ENCODE assay signal across 8 cellular contexts in the genomic region with DNA sequence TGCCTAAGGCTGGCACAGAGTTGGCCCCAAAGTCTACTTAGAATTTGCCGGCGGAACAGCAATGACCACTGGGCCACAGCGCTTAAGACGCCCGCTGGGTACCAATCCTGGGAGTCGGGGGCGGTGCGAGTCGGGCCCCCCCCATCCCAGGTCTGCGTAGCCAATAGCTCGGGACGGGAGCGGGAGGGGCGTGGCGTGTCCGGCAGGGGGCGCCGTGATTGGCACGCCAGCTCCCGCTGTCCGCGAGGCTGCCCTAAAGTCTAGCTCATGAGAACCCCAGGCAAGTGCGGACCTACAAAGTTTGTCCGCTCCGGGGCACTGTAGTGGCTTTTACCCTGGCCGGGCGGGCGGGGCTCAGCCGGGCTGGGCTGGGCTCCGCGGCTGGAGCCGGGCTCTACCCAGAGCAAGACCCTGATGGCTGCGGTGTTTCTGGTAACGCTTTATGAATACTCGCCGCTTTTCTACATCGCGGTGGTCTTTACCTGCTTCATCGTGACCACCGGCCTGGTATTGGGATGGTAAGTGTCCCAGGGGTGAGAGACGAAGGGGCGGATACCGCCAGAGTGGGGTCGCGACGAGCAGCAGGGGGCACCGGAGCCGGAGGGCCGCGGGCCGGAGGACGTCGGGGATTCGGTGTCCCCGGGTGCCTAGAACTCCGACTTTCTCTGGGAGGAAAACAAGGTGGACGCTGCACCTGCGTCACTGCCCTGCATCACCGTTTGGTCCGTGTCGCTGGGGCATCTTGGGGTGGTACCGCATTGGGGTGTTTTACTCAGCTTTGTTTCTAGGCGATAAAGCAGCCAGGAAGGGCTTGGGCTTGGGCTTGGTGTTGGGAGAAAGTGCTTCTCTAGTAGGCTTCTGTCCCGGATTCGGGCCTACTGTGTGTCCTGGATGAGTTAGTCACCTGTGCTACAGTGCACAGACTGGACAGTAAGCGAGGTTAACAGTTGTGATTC. TPM values are rescaled to one million over a fixed set of nuclear protein-coding genes. Genes with fewer than 3 reads are reported as not detected.
A peak's percentile ranks its signal among the peaks of the same experiment; 100 is the strongest.
DNase-seq lines count a peak whose midpoint lies in the region; ATAC-seq and TF ChIP-seq lines count a peak whose summit lies in the region.

A gene with protein sequence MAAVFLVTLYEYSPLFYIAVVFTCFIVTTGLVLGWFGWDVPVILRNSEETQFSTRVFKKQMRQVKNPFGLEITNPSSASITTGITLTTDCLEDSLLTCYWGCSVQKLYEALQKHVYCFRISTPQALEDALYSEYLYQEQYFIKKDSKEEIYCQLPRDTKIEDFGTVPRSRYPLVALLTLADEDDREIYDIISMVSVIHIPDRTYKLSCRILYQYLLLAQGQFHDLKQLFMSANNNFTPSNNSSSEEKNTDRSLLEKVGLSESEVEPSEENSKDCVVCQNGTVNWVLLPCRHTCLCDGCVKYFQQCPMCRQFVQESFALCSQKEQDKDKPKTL (plus strand): TSS at position 361 of the 956 bp plus-strand sequence. CDS start 54 bp downstream, at position 415.

- no peaks in the 10 kb centered on the region for H3K36me3 ChIP-seq in right atrium auricular region
- H3K36me3 ChIP-seq in vagina: no peaks in the 10 kb centered on the region

- DNase-seq in NCI-H187 treated with DMSO at 0.1 percent for 48 hours (lab: John Stamatoyannopoulos, UW) (peak; percentile 89), anterior cingulate cortex (lab: John Stamatoyannopoulos, UW) (peak; percentile 64 to 100 (median 98)), right atrium auricular region (ENCODE audit: low spot score) (peak; percentile 98), putamen (ENCODE audit: low spot score) (peak; percentile 98), vagina (ENCODE audit: extremely low spot score in 2 of 2) (peak; percentile 97)

- intact Hi-C loops in T-helper 2 cell treated with Interferon-gamma antibody and Interleukin-4, amounts not matched to agents 100 ng/mL and 5 ng/mL, for 36 hours (cut with micrococcal nuclease): loop anchor here (1.0 kb wide), 5 partner anchors 22 to 392 kb away; partner anchors contain the start of genes CNIH1, GCH1 and GMFB
- intact Hi-C loops in vagina (cut with DNase I): no loop called here

- H3K4me1 ChIP-seq in right atrium auricular region (peaks cover 0 to 32% of the 10 kb centered on the region in 2 donors), vagina (peaks cover 34% of the 10 kb centered on the region)

- TF ChIP-seq CTCF in right atrium auricular region (IDR thresholded peaks at IDR 0.05) (peak; percentile 73 to 86), vagina (IDR thresholded peaks at IDR 0.05) (peak; percentile 67 to 76 (median 74))

- H3K27ac ChIP-seq in right atrium auricular region: peak within 1 kb of the TSS; percentile 83 to 93
- H3K27ac ChIP-seq in vagina: peak within 1 kb of the TSS; percentile 74

- TF ChIP-seq POLR2A in vagina (IDR thresholded peaks at IDR 0.05): peak in 1 of 2 donors; percentile 43

- no peaks in the 10 kb centered on the region for H3K9me3 ChIP-seq in right atrium auricular region
- H3K9me3 ChIP-seq in vagina: no peaks in the 10 kb centered on the region

- ATAC-seq in GM18502 (IDR thresholded peaks at IDR 0.05; ENCODE audit: poor library complexity, unreplicated experiment): peak; percentile 92
- peak; percentile 96 for ATAC-seq in HG02970 (IDR thresholded peaks at IDR 0.05; ENCODE audit: low FRiP score, unreplicated experiment)

- H3K4me3 ChIP-seq in right atrium auricular region: peak within 1 kb of the TSS; percentile 79 to 96
- peak within 1 kb of the TSS; percentile 72 to 76 for H3K4me3 ChIP-seq in vagina

- H3K27me3 ChIP-seq in right atrium auricular region (no peaks in the 10 kb centered on the region), vagina (no peaks in the 10 kb centered on the region)

RNA-seq across cellular contexts. Expression of the gene that starts here (rescaled TPM):
- 10.8 and 11.0 TPM in 2 replicates for total RNA-seq in T-helper 2 cell treated with Interferon-gamma antibody and Interleukin-4, amounts not matched to agents 100 ng/mL and 5 ng/mL, for 36 hours
- total RNA-seq in right atrium auricular region (10 to 100 TPM; 12.4 to 17.4 TPM), vagina (9.6 TPM)

Comparison
In these comparisons a context has a peak if more than half of its experiments do, and no peak if none do; other contexts are left out.
1. Peak in every context shown above with its lines: DNase-seq, ATAC-seq, H3K4me3 ChIP-seq and H3K27ac ChIP-seq.